ENCODE assay signal across 9 cellular contexts in the genomic region with DNA sequence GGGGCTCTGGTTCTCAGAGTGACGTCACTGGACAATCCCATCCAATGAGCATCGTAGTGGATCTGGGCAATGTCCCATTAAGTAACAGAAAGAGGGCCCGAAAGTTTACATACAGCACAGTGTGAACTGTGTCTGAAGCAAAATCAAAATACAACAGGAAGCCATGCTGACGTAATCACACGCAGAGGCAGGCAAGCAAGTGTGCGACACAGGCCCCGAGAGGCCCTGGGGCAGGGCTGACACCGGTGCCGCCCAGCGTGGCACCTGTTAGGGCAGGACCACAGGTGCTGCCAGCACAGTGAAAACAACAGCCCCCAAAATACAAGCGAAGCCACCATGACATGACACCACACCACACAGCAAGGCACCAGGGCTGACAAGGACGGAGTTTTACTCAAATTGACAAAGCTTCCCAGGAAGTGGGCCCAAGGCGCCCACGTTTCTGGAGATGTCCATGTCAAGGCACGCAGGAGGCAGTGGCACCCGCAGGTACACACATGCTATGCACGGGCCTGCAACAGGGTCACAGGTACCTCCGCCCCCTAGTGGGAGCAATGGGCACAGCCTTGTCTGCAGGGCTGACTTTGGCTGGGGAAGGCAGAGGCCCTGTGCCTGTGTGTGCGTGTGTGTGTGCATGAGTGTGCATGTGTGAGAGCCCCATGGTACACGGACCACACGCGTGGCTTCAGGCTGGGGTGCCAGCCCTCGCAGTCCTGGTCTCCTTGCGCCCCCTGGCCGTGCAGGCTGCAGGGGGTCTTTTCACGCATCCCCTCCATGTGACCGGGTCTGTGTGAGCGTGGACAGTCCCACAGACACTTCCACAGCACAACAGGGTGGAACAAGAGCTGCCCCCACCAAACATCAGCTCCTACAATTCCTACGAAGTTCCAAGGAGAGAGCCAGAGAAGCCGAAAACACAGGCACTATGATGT. TPM values are rescaled to one million over a fixed set of nuclear protein-coding genes. Genes with fewer than 3 reads are reported as not detected.
DNase-seq lines count a peak whose midpoint lies in the region; ATAC-seq and TF ChIP-seq lines count a peak whose summit lies in the region.
"Had no signal": no experiment of that assay in that cellular context is flagged by ENCODE, and none has a peak within 500 bp of the region (broad histone marks: within the 10 kb centered on the region; RNA-seq: fewer than 3 reads in every experiment).

No MANE protein-coding gene starts in this region.

- H3K9me2 ChIP-seq in OCI-LY7 (ENCODE audit: insufficient read depth, low read length): no peaks in the 10 kb centered on the region

- H2AFZ ChIP-seq in OCI-LY7 (ENCODE audit: low read length): peak overlapping the region; percentile 41; the same call in 1 of the 2 replicates

- H3K4me1 ChIP-seq in CD4-positive, CD25-positive, alpha-beta regulatory T cell (ENCODE audit: control insufficient read depth, insufficient read depth, low read length, poor library complexity, severe bottlenecking): no peaks in the 10 kb centered on the region
- H3K4me1 ChIP-seq in OCI-LY7 (ENCODE audit: insufficient read depth, low read length, poor library complexity, severe bottlenecking): peaks cover 60% of the 10 kb centered on the region
- no peaks in the 10 kb centered on the region for H3K4me1 ChIP-seq in gastroesophageal sphincter

- no TSS peak for BruUV-seq in OCI-LY7 (replicated peaks; lab: Mats Ljungman, UMichigan)

- peak overlapping the region; percentile 82 for H3K27ac ChIP-seq in CD4-positive, CD25-positive, alpha-beta regulatory T cell (ENCODE audit: insufficient read depth, low read length, poor library complexity, severe bottlenecking)
- H3K27ac ChIP-seq in OCI-LY7 (ENCODE audit: low read depth, low read length, poor library complexity, severe bottlenecking): peak overlapping the region; percentile 97
- H3K27ac ChIP-seq in gastroesophageal sphincter: no peak overlapping the region

- peaks cover 19% of the 10 kb centered on the region for H3K36me3 ChIP-seq in CD4-positive, CD25-positive, alpha-beta regulatory T cell (ENCODE audit: control insufficient read depth, insufficient read depth, low read length)
- H3K36me3 ChIP-seq in OCI-LY7 (ENCODE audit: insufficient read depth, low read length) (peaks cover 75% of the 10 kb centered on the region), gastroesophageal sphincter (peaks cover 0 to 64% of the 10 kb centered on the region in 2 donors)

- peak; percentile 64 to 71 for ATAC-seq in CD4-positive, CD25-positive, alpha-beta regulatory T cell (ENCODE audit: low read depth in 2 of 2)
- peak; percentile 74 for ATAC-seq in GM19023 (IDR thresholded peaks at IDR 0.05; ENCODE audit: unreplicated experiment)
- peak; percentile 66 for ATAC-seq in HG03175 (IDR thresholded peaks at IDR 0.05; ENCODE audit: unreplicated experiment)
- ATAC-seq in gastroesophageal sphincter: no peak
- peak; percentile 66 for ATAC-seq in sciatic nerve

- H3K9me3 Mint-ChIP-seq in CD4-positive, CD25-positive, alpha-beta regulatory T cell: peaks cover 0 to 4% (median 0%) of the 10 kb centered on the region in 7 donors

- no peak for TF ChIP-seq POLR2A in gastroesophageal sphincter (IDR thresholded peaks at IDR 0.05)

- H3K27me3 ChIP-seq in CD4-positive, CD25-positive, alpha-beta regulatory T cell (ENCODE audit: control insufficient read depth, insufficient read depth, low read length): no peaks in the 10 kb centered on the region
- no peaks in the 10 kb centered on the region for H3K27me3 ChIP-seq in gastroesophageal sphincter

- H3K36me3 Mint-ChIP-seq in CD4-positive, CD25-positive, alpha-beta regulatory T cell: peaks cover 26% of the 10 kb centered on the region

- TF ChIP-seq EP300 in gastroesophageal sphincter (IDR thresholded peaks at IDR 0.05): no peak

- no peaks in the 10 kb centered on the region for H3K9me3 ChIP-seq in CD4-positive, CD25-positive, alpha-beta regulatory T cell (ENCODE audit: control insufficient read depth in 2 of 2, low read length in 2 of 2)
- H3K9me3 ChIP-seq in OCI-LY7 (ENCODE audit: low read length) (no peaks in the 10 kb centered on the region), gastroesophageal sphincter (no peaks in the 10 kb centered on the region)

- peak; percentile 36 to 72 (median 70) for DNase-seq in CD4-positive, CD25-positive, alpha-beta regulatory T cell
- DNase-seq in OCI-LY7 (ENCODE audit: low spot score) (peak; percentile 90), activated T-helper 1 cell treated with Interleukin-2 at 50 U/mL for 16 hours (ENCODE audit: low read depth) (peak; percentile 46), sciatic nerve (ENCODE audit: low spot score) (no peak), GDM1 (lab: John Stamatoyannopoulos, UW) (no peak)

- TF ChIP-seq CTCF in OCI-LY7 (conservative IDR thresholded peaks at IDR 0.05; ENCODE audit: low read length): peak; percentile 93
- TF ChIP-seq CTCF in gastroesophageal sphincter (IDR thresholded peaks at IDR 0.05): peak in 3 of 4 experiments; percentile 55 to 74 (median 61)

- POLR2A ChIA-PET in OCI-LY7 (lab: Charles Lee): interaction anchor here (0.6 to 1.5 kb wide), 2 partner anchors 20 to 36 kb away, joined by 3 read pairs; no protein-coding TSS in a partner anchor

- 84 to 100% methylated on average over 6 to 16 of the region's 30 CpGs for WGBS in gastroesophageal sphincter (ENCODE audit: low coverage in 1 of 2), 2 donors

- intact Hi-C loops in OCI-LY7 (cut with micrococcal nuclease; ENCODE audit: unreplicated experiment): loop anchor here (1.0 to 2.0 kb wide), 3 partner anchors 17 to 56 kb away; no protein-coding TSS in a partner anchor
- intact Hi-C loops in sciatic nerve (cut with DNase I): no loop called here

- no peak overlapping the region for H3K4me3 ChIP-seq in CD4-positive, CD25-positive, alpha-beta regulatory T cell (ENCODE audit: low read depth, low read length)
- peak overlapping the region; percentile 56 for H3K4me3 ChIP-seq in OCI-LY7 (ENCODE audit: low read depth, low read length, poor library complexity, severe bottlenecking)
- no peak overlapping the region for H3K4me3 ChIP-seq in gastroesophageal sphincter

- CTCF ChIA-PET in OCI-LY7 (lab: Charles Lee; ENCODE audit: unreplicated experiment): interaction anchor here (1.1 to 1.2 kb wide), 2 partner anchors 14 kb away, joined by 4 read pairs; no protein-coding TSS in a partner anchor

- H4K20me1 ChIP-seq in OCI-LY7 (ENCODE audit: insufficient read depth, low read length): no peaks in the 10 kb centered on the region

- H3K4me2 ChIP-seq in OCI-LY7 (ENCODE audit: low read length): peak overlapping the region; percentile 81

- peaks cover 47% of the 10 kb centered on the region; the same call in 1 of the 2 replicates for H3K79me2 ChIP-seq in OCI-LY7 (ENCODE audit: insufficient read depth, low read depth, low read length)

- H3K27me3 Mint-ChIP-seq in CD4-positive, CD25-positive, alpha-beta regulatory T cell: no peaks in the 10 kb centered on the region

- peak overlapping the region; percentile 38 to 77 (median 58) for H3K4me3 Mint-ChIP-seq in CD4-positive, CD25-positive, alpha-beta regulatory T cell

- peaks cover 0 to 41% (median 4%) of the 10 kb centered on the region in 4 donors for H3K4me1 Mint-ChIP-seq in CD4-positive, CD25-positive, alpha-beta regulatory T cell

- peak overlapping the region; percentile 76 to 95 (median 90) for H3K27ac Mint-ChIP-seq in CD4-positive, CD25-positive, alpha-beta regulatory T cell

RNA-seq across cellular contexts. Expression of gene QSOX2, which starts 19.6 kb away (rescaled TPM):
- 16.6 TPM for total RNA-seq in CD4-positive, CD25-positive, alpha-beta regulatory T cell
- under 1 TPM; 0.33 to 0.63 (median 0.41) TPM for polyA plus RNA-seq in CD4-positive, CD25-positive, alpha-beta regulatory T cell
- 47.8 and 50.0 TPM in 2 replicates for total RNA-seq in OCI-LY7 (2014; rRNA removed; shearing (Covaris generic))
- total RNA-seq in OCI-LY7 (2022) (57.5 and 57.9 TPM in 2 replicates), gastroesophageal sphincter (1 to 10 TPM; 3.4 to 7.2 (median 5.2) TPM), sciatic nerve (7.5 TPM)

RNA-seq across cellular contexts. Expression of gene LHX3, which starts 21.1 kb away (rescaled TPM):
- not detected for total RNA-seq in CD4-positive, CD25-positive, alpha-beta regulatory T cell
- not detected for polyA plus RNA-seq in CD4-positive, CD25-positive, alpha-beta regulatory T cell
- not detected in 2 replicates for total RNA-seq in OCI-LY7 (2014; rRNA removed; shearing (Covaris generic))
- total RNA-seq in OCI-LY7 (2022) (0.15 TPM in 1 of 2 replicates, not detected in the other), gastroesophageal sphincter (not detected), sciatic nerve (not detected)
- total RNA-seq: activated CD8-positive, alpha-beta memory T cell treated with anti-CD3 and anti-CD28 coated beads for 36 hours had no signal

Comparison
In these comparisons a context has a peak if more than half of its experiments do, and no peak if none do; other contexts are left out.
1. DNase-seq: peak in CD4-positive, CD25-positive, alpha-beta regulatory T cell (3 of 3), OCI-LY7 (single experiment) and activated T-helper 1 cell treated with Interleukin-2 at 50 U/mL for 16 hours (single experiment); none in sciatic nerve (single experiment) and GDM1 (single experiment).
2. H3K27ac ChIP-seq: peak in CD4-positive, CD25-positive, alpha-beta regulatory T cell (single experiment) and OCI-LY7 (single experiment); none in gastroesophageal sphincter (0 of 4).